Comparison of ENCODE assay signal across 7 cellular contexts in the genomic region with DNA sequence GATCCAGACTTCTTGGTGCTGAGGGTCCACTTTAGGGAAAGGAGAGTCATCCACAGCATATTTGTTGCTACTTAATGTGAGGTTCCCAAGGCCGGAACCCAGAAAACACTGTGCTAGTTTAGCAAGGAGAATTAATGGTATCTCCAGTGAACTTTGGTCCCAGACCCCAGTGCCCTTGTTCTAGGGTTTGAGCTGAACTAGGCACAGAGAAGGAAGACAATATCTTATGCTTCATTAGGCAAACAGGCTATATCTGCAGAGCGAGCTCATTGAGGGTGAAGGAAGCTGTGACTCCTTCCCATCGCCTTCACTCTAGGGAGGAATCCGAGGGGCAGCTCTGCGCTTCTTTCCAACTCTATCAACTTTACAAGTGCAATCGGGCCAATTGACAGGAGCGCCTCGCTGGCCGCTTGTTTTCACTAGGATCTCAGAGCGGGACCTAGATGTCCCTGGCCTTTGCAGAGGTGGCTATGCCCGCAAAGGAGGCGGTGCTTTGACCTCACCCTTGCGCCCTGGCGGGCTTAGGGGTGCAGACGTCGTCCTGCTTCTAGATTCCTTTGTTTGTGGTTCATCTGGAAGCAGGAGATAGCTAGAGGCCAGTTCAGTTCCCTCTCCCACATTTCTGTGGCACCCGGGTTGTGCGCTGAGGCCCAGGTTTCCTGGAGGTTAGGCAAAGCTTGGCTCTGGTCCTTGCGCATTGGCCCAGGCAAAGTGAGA. TPM values are rescaled to one million over a fixed set of nuclear protein-coding genes. Genes with fewer than 3 reads are reported as not detected.
DNase-seq lines count a peak whose midpoint lies in the region; ATAC-seq, FAIRE-seq and TF ChIP-seq lines count a peak whose summit lies in the region.

No MANE protein-coding gene starts in this region.

- intact Hi-C loops in esophagus squamous epithelium (cut with DNase I) = no loop called here

- no peak overlapping the region for H2BK15ac ChIP-seq in neuronal stem cell (ENCODE audit: low read length)

- H3K36me3 ChIP-seq in HAP-1 (replicated peaks) = no peaks in the 10 kb centered on the region
- H3K36me3 ChIP-seq in esophagus squamous epithelium = no peaks in the 10 kb centered on the region
- no peaks in the 10 kb centered on the region for H3K36me3 ChIP-seq in neuronal stem cell (replicated peaks in 1 of 2; ENCODE audit: control insufficient read depth in 2 of 2, insufficient read depth in 2 of 2, low read length in 2 of 2)

- in situ Hi-C loops in HAP-1 (cut with MboI; ENCODE audit: low sequenced_read_pairs) = no loop called here

- H2BK12ac ChIP-seq in neuronal stem cell (ENCODE audit: low read length) = no peak overlapping the region

- H2BK120ac ChIP-seq in neuronal stem cell (ENCODE audit: low read depth, low read length) = no peak overlapping the region

- no peak overlapping the region for H3K18ac ChIP-seq in neuronal stem cell (ENCODE audit: low read length)

- FAIRE-seq in frontal cortex (lab: Jason Lieb, UNC) = no peak

- H3K4me2 ChIP-seq in neuronal stem cell (ENCODE audit: insufficient read depth, low read length, poor library complexity, severe bottlenecking) = peak overlapping the region; percentile 91

- H3K4me3 ChIP-seq in HAP-1 = peak overlapping the region; percentile 87
- H3K4me3 ChIP-seq in esophagus squamous epithelium = peak overlapping the region; percentile 62 to 95 (median 84)
- peak overlapping the region; percentile 69 to 95 for H3K4me3 ChIP-seq in neuronal stem cell (ENCODE audit: low read length in 2 of 2)

- H2BK5ac ChIP-seq in neuronal stem cell (ENCODE audit: low read length) = no peak overlapping the region

- H3K27me3 ChIP-seq in HAP-1 (ENCODE audit: low read depth) (no peaks in the 10 kb centered on the region), esophagus squamous epithelium (no peaks in the 10 kb centered on the region), neuronal stem cell (ENCODE audit: control insufficient read depth in 3 of 3, insufficient read depth in 3 of 3, low read depth in 1 of 3, low read length in 3 of 3) (peaks cover 0 to 5% (median 0%) of the 10 kb centered on the region in 3 experiments)

- H3K9ac ChIP-seq in neuronal stem cell (ENCODE audit: low read depth, low read length, poor library complexity) = no peak overlapping the region

- H3K9me3 ChIP-seq in HAP-1 (no peaks in the 10 kb centered on the region), esophagus squamous epithelium (no peaks in the 10 kb centered on the region), neuronal stem cell (replicated peaks in 1 of 2; ENCODE audit: control insufficient read depth in 2 of 2, insufficient read depth in 1 of 2, low read depth in 1 of 2, low read length in 2 of 2) (no peaks in the 10 kb centered on the region)

- DNase-seq in HAP-1 (ENCODE audit: low spot score in 2 of 2) (peak; percentile 36 to 61), RKO (ENCODE audit: low spot score) (peak; percentile 13), esophagus squamous epithelium (lab: John Stamatoyannopoulos, UW) (no peak), neuronal stem cell (ENCODE audit: low spot score) (peak; percentile 24), frontal cortex (ENCODE audit: low spot score in 2 of 2) (no peak)

- peak overlapping the region; percentile 99 for H2AFZ ChIP-seq in neuronal stem cell (ENCODE audit: low read length)

- no peak for TF ChIP-seq POLR2A in esophagus squamous epithelium (IDR thresholded peaks at IDR 0.05)

- H3K4me1 ChIP-seq in HAP-1 (peaks cover 18% of the 10 kb centered on the region), esophagus squamous epithelium (peaks cover 10 to 49% (median 23%) of the 10 kb centered on the region in 3 donors), neuronal stem cell (ENCODE audit: control insufficient read depth in 2 of 2, insufficient read depth in 1 of 2, low read depth in 1 of 2, low read length in 2 of 2) (peaks cover 2 to 5% of the 10 kb centered on the region in 2 donors)

- H3K4ac ChIP-seq in neuronal stem cell (ENCODE audit: low read length) = no peak overlapping the region

- WGBS in esophagus squamous epithelium, 2 donors = 46 to 50% methylated on average over 9 to 11 of the region's 19 CpGs
- no CpG with 5 or more reads among the region's 19 CpGs for WGBS in neuronal stem cell (ENCODE audit: extremely low coverage in 2 of 2, insufficient read length in 2 of 2, insufficient replicate concordance in 1 of 2), 2 donors

- no peak for ATAC-seq in GM19035 (IDR thresholded peaks at IDR 0.05; ENCODE audit: unreplicated experiment)
- ATAC-seq in HG03520 (IDR thresholded peaks at IDR 0.05; ENCODE audit: unreplicated experiment) = no peak

- no peaks in the 10 kb centered on the region for H3K79me1 ChIP-seq in neuronal stem cell (ENCODE audit: low read depth, low read length)

- H4K8ac ChIP-seq in neuronal stem cell (ENCODE audit: low read depth, low read length) = no peak overlapping the region

- H4K91ac ChIP-seq in neuronal stem cell (ENCODE audit: low read depth, low read length, poor library complexity) = no peak overlapping the region

- H3K23ac ChIP-seq in neuronal stem cell (ENCODE audit: low read depth, low read length, poor library complexity) = no peak overlapping the region

- H3K27ac ChIP-seq in esophagus squamous epithelium (peak overlapping the region in 3 of 4 donors; percentile 94 to 98 (median 97)), neuronal stem cell (replicated peaks; ENCODE audit: low read length) (no peak overlapping the region)

- TF ChIP-seq CTCF in esophagus squamous epithelium (IDR thresholded peaks at IDR 0.05) = no peak

- H3K14ac ChIP-seq in neuronal stem cell (ENCODE audit: low read length) = no peak overlapping the region

- H2AK5ac ChIP-seq in neuronal stem cell (ENCODE audit: low read depth, low read length) = no peak overlapping the region

RNA-seq across cellular contexts. Expression of a gene that starts 1.0 kb away (rescaled TPM):
- total RNA-seq in esophagus squamous epithelium = 10 to 100 TPM in 2 of 4 donors, 1 to 10 TPM in 2; 9.1 to 18.1 (median 12.1) TPM
- polyA plus RNA-seq in neuronal stem cell (2013, experiment 1 of 2) = 6.8 TPM
- 7.1 TPM for polyA plus RNA-seq in neuronal stem cell (2013, experiment 2 of 2)
- 63.2 TPM for total RNA-seq in frontal cortex

Comparison
In these comparisons a context has a peak if more than half of its experiments do, and no peak if none do; other contexts are left out.
1. DNase-seq: peak in HAP-1 (2 of 2), RKO (single experiment) and neuronal stem cell (single experiment); none in esophagus squamous epithelium (single experiment) and frontal cortex (0 of 2).
2. Peak in every context shown above with its lines, with median percentiles within 50 percentile points of each other: H3K4me3 ChIP-seq.